ENCODE assay signal across 8 cellular contexts in the genomic region with DNA sequence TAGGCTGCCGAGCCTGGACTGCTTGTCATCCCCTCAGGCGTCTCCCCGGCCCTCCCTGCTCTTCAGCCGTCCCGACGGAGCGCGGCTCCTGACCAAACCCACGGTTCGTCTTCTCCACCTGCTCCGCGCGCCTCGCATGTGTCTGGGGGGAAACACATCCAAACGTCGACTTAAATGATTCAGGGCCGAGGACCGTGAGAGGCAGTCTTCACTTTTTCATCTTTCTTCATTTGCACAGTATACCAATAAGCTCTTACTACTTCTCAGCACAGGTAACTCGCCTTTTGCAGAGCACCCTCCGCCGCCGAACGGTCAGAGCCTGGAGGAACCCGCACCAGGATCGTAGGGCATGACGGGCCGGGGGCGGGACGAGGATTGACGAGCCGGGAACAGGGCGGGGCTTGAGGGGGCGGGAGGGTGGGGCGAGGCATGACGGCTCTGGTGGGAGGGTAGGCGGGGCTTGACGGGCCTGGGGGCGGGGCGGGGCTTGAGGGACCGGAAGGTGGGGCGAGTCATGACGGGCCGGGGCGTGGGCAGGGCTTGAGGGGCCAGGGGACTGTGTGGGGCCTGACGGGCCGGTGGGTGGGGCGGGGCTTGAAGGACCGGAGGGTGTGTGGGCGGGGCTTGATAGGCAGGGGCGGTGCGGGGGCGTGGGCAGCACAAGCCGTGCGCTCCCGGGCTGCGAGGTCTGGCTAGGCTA. TPM values are rescaled to one million over a fixed set of nuclear protein-coding genes. Genes with fewer than 3 reads are reported as not detected.
A peak's percentile ranks its signal among the peaks of the same experiment; 100 is the strongest.
DNase-seq lines count a peak whose midpoint lies in the region; TF ChIP-seq lines count a peak whose summit lies in the region.

TSS of gene SEH1L (plus strand) at position 657 of the 700 bp plus-strand sequence. CDS start 111 bp downstream, outside the sequence.

- peak within 1 kb of the TSS; percentile 46 for H2AK5ac ChIP-seq in neuronal stem cell (ENCODE audit: low read depth, low read length)

- H3K27me3 ChIP-seq in neuronal stem cell (ENCODE audit: control insufficient read depth in 3 of 3, insufficient read depth in 3 of 3, low read depth in 1 of 3, low read length in 3 of 3) (no peaks in the 10 kb centered on the region), subcutaneous abdominal adipose tissue (ENCODE audit: control insufficient read depth in 5 of 5, insufficient read depth in 4 of 5, low read length in 5 of 5) (no peaks in the 10 kb centered on the region)

- DNase-seq in GF-D8 (lab: John Stamatoyannopoulos, UW) (peak; percentile 94), HFF-Myc (ENCODE audit: extremely low read depth, low read depth) (peak; percentile 85), NAMALWA (ENCODE audit: low spot score) (peak; percentile 94), SK-MEL-5 (ENCODE audit: low read depth, low spot score) (peak; percentile 95), foreskin melanocyte (peak; percentile 86), neuronal stem cell (ENCODE audit: low spot score) (peak; percentile 97)
- DNase-seq in activated naive CD4-positive, alpha-beta T cell treated with Interleukin-2 at 50 U/mL for 16 hours = peak; percentile 97

- H2BK12ac ChIP-seq in neuronal stem cell (ENCODE audit: low read length) = peak within 1 kb of the TSS; percentile 41

- in situ Hi-C loops in SK-MEL-5 (cut with HindIII; ENCODE audit: low pct_unique_long_range_greater_than_20kb, low sequenced_read_pairs) = no loop called here

- H3K9me3 ChIP-seq in neuronal stem cell (replicated peaks in 1 of 2; ENCODE audit: control insufficient read depth in 2 of 2, insufficient read depth in 1 of 2, low read depth in 1 of 2, low read length in 2 of 2) (peaks cover 4 to 19% of the 10 kb centered on the region in 2 donors), subcutaneous abdominal adipose tissue (ENCODE audit: control insufficient read depth in 5 of 5, low read length in 5 of 5) (no peaks in the 10 kb centered on the region)

- H4K8ac ChIP-seq in neuronal stem cell (ENCODE audit: low read depth, low read length) = peak within 1 kb of the TSS; percentile 92

- peak within 1 kb of the TSS; percentile 87 for H2BK120ac ChIP-seq in neuronal stem cell (ENCODE audit: low read depth, low read length)

- peaks cover 4 to 33% of the 10 kb centered on the region in 2 donors for H3K36me3 ChIP-seq in neuronal stem cell (replicated peaks in 1 of 2; ENCODE audit: control insufficient read depth in 2 of 2, insufficient read depth in 2 of 2, low read length in 2 of 2)
- no peaks in the 10 kb centered on the region for H3K36me3 ChIP-seq in subcutaneous abdominal adipose tissue (ENCODE audit: control insufficient read depth in 5 of 5, insufficient read depth in 5 of 5, low read length in 5 of 5)

- no peak for TF ChIP-seq CTCF in HFF-Myc (IDR thresholded peaks at IDR 0.05; ENCODE audit: low read depth, low read length, missing control alignments)

- H3K27ac ChIP-seq in neuronal stem cell (replicated peaks; ENCODE audit: low read length) (peak within 1 kb of the TSS; percentile 98), subcutaneous abdominal adipose tissue (ENCODE audit: low read depth, low read length) (peak within 1 kb of the TSS; percentile 98)

- H3K4me3 ChIP-seq in HFF-Myc (replicated peaks; ENCODE audit: low read depth, low read length) (peak within 1 kb of the TSS; percentile 93), neuronal stem cell (ENCODE audit: low read length in 2 of 2) (peak within 1 kb of the TSS; percentile 94 to 97), subcutaneous abdominal adipose tissue (ENCODE audit: low read depth in 1 of 5, low read length in 5 of 5) (peak within 1 kb of the TSS; percentile 72 to 92 (median 82))

- peak within 1 kb of the TSS; percentile 98 for H2BK5ac ChIP-seq in neuronal stem cell (ENCODE audit: low read length)

- peak within 1 kb of the TSS; percentile 100 for H2AFZ ChIP-seq in neuronal stem cell (ENCODE audit: low read length)

- H3K4me1 ChIP-seq in neuronal stem cell (ENCODE audit: control insufficient read depth in 2 of 2, insufficient read depth in 1 of 2, low read depth in 1 of 2, low read length in 2 of 2) (peaks cover 3 to 6% of the 10 kb centered on the region in 2 donors), subcutaneous abdominal adipose tissue (ENCODE audit: control insufficient read depth in 5 of 5, insufficient read depth in 5 of 5, low read length in 5 of 5) (peaks cover 0 to 31% (median 24%) of the 10 kb centered on the region in 5 donors)

- peak within 1 kb of the TSS; percentile 98 for H2BK15ac ChIP-seq in neuronal stem cell (ENCODE audit: low read length)

- peak within 1 kb of the TSS; percentile 99 for H3K23ac ChIP-seq in neuronal stem cell (ENCODE audit: low read depth, low read length, poor library complexity)

- H3K4ac ChIP-seq in neuronal stem cell (ENCODE audit: low read length) = peak within 1 kb of the TSS; percentile 89

- H3K4me2 ChIP-seq in neuronal stem cell (ENCODE audit: insufficient read depth, low read length, poor library complexity, severe bottlenecking) = peak within 1 kb of the TSS; percentile 89

- peaks cover 4% of the 10 kb centered on the region for H3K79me1 ChIP-seq in neuronal stem cell (ENCODE audit: low read depth, low read length)

- peak within 1 kb of the TSS; percentile 97 for H3K14ac ChIP-seq in neuronal stem cell (ENCODE audit: low read length)

- peak within 1 kb of the TSS; percentile 99 for H3K18ac ChIP-seq in neuronal stem cell (ENCODE audit: low read length)

- WGBS in neuronal stem cell (ENCODE audit: extremely low coverage in 2 of 2, insufficient read length in 2 of 2, insufficient replicate concordance in 1 of 2), 2 donors = no CpG with 5 or more reads among the region's 56 CpGs

- H3K9ac ChIP-seq in neuronal stem cell (ENCODE audit: low read depth, low read length, poor library complexity) = peak within 1 kb of the TSS; percentile 98
- peak within 1 kb of the TSS; percentile 77 to 95 (median 94) for H3K9ac ChIP-seq in subcutaneous abdominal adipose tissue (ENCODE audit: low read length in 5 of 5)

- peak within 1 kb of the TSS; percentile 95 for H4K91ac ChIP-seq in neuronal stem cell (ENCODE audit: low read depth, low read length, poor library complexity)

RNA-seq across cellular contexts. Expression of gene SEH1L, which starts in this region (rescaled TPM):
- total RNA-seq in SK-MEL-5 (2014; rRNA removed; shearing (Covaris generic)) = 24.3 and 31.5 TPM in 2 replicates
- 25.9 and 29.8 TPM in 2 replicates for polyA plus RNA-seq in SK-MEL-5 (2015; cell fraction: cytosol; rRNA removed)
- 19.6 and 50.1 TPM in 2 replicates for polyA plus RNA-seq in SK-MEL-5 (2015; cell fraction: nucleus; rRNA removed)
- 23.1 TPM for polyA plus RNA-seq in neuronal stem cell (2013, experiment 1 of 2)
- polyA plus RNA-seq in neuronal stem cell (2013, experiment 2 of 2) = 22.2 TPM

Comparison
In these comparisons a context has a peak if more than half of its experiments do, and no peak if none do; other contexts are left out.
1. Peak in every context shown above with its lines: DNase-seq, H3K4me3 ChIP-seq and H3K27ac ChIP-seq.